14 cellular contexts compared by ENCODE assay signal in genomic region chr1:7695181-7696117, GRCh38.
A peak's percentile ranks its signal among the peaks of the same experiment; 100 is the strongest.
DNase-seq lines count a peak whose midpoint lies in the region; ATAC-seq lines count a peak whose summit lies in the region.
"Had no signal": no experiment of that assay in that cellular context is flagged by ENCODE, and none has a peak within 500 bp of the region (broad histone marks: within the 10 kb centered on the region; RNA-seq: fewer than 3 reads in every experiment).

No MANE protein-coding gene starts in this region.

- peaks cover 0 to 6% (median 0%) of the 10 kb centered on the region in 3 experiments for H3K27me3 ChIP-seq in neuronal stem cell (ENCODE audit: control insufficient read depth in 3 of 3, insufficient read depth in 3 of 3, low read depth in 1 of 3, low read length in 3 of 3)

- DNase-seq in left ventricle myocardium superior (no peak), Right ventricle myocardium superior (no peak), caudate nucleus (lab: John Stamatoyannopoulos, UW) (peak in 40 of 61 donors; percentile 19 to 87 (median 55)), neuronal stem cell (ENCODE audit: low spot score) (no peak), SKM-1 treated with dmso at 0.1 percent for 144 hours (lab: John Stamatoyannopoulos, UW; ENCODE audit: unreplicated experiment) (no peak)
- no peak for DNase-seq in activated naive CD4-positive, alpha-beta T cell treated with anti-CD3 and anti-CD28 coated beads, Interleukin-2, amount 10 ng/mL, durations not matched to agents 7 days and 5 days
- DNase-seq: C1 segment of cervical spinal cord; CD4-positive, alpha-beta T cell; DND-41; GDM1; HCEC 1CT had no signal

- H3K9me3 ChIP-seq in neuronal stem cell (replicated peaks in 1 of 2; ENCODE audit: control insufficient read depth in 2 of 2, insufficient read depth in 1 of 2, low read depth in 1 of 2, low read length in 2 of 2), result peaks cover 11 to 12% of the 10 kb centered on the region in 2 donors

- H3K4me1 Mint-ChIP-seq in activated naive CD4-positive, alpha-beta T cell treated with anti-CD3 and anti-CD28 coated beads, Interleukin-2, amount 10 ng/mL, durations not matched to agents 7 days and 5 days, result no peaks in the 10 kb centered on the region
- H3K4me1 Mint-ChIP-seq: B cell had no signal

- H3K36me3 ChIP-seq in neuronal stem cell (replicated peaks in 1 of 2; ENCODE audit: control insufficient read depth in 2 of 2, insufficient read depth in 2 of 2, low read length in 2 of 2), result no peaks in the 10 kb centered on the region

- intact Hi-C loops in left ventricle myocardium superior (cut with micrococcal nuclease) (no loop called here), Right ventricle myocardium superior (cut with DNase I) (no loop called here)

- no peak overlapping the region for H3K4me2 ChIP-seq in neuronal stem cell (ENCODE audit: insufficient read depth, low read length, poor library complexity, severe bottlenecking)

- H2AFZ ChIP-seq in neuronal stem cell (ENCODE audit: low read length), result no peak overlapping the region

- no peak overlapping the region for H2BK120ac ChIP-seq in neuronal stem cell (ENCODE audit: low read depth, low read length)

- H2BK15ac ChIP-seq in neuronal stem cell (ENCODE audit: low read length), result no peak overlapping the region

- ATAC-seq in left ventricle myocardium superior, result peak; percentile 47
- ATAC-seq in Right ventricle myocardium superior (ENCODE audit: poor library complexity), result no peak
- no peak for ATAC-seq in GM19324 (IDR thresholded peaks at IDR 0.05; ENCODE audit: low FRiP score, unreplicated experiment)
- ATAC-seq: HepG2 had no signal

- peaks cover 0 to 7% of the 10 kb centered on the region in 2 donors for H3K4me1 ChIP-seq in neuronal stem cell (ENCODE audit: control insufficient read depth in 2 of 2, insufficient read depth in 1 of 2, low read depth in 1 of 2, low read length in 2 of 2)

- no peak overlapping the region for H3K27ac Mint-ChIP-seq in activated naive CD4-positive, alpha-beta T cell treated with anti-CD3 and anti-CD28 coated beads, Interleukin-2, amount 10 ng/mL, durations not matched to agents 7 days and 5 days
- H3K27ac Mint-ChIP-seq: B cell; CD4-positive, alpha-beta T cell had no signal

- no peak overlapping the region for H3K4ac ChIP-seq in neuronal stem cell (ENCODE audit: low read length)

- H2BK12ac ChIP-seq in neuronal stem cell (ENCODE audit: low read length), result no peak overlapping the region

- H3K27me3 Mint-ChIP-seq in activated naive CD4-positive, alpha-beta T cell treated with anti-CD3 and anti-CD28 coated beads, Interleukin-2, amount 10 ng/mL, durations not matched to agents 7 days and 5 days, result peaks cover 36% of the 10 kb centered on the region

- H3K4me3 Mint-ChIP-seq in activated naive CD4-positive, alpha-beta T cell treated with anti-CD3 and anti-CD28 coated beads, Interleukin-2, amount 10 ng/mL, durations not matched to agents 7 days and 5 days, result no peak overlapping the region
- H3K4me3 Mint-ChIP-seq: B cell; CD4-positive, alpha-beta T cell had no signal

- no peak overlapping the region for H3K23ac ChIP-seq in neuronal stem cell (ENCODE audit: low read depth, low read length, poor library complexity)

- WGBS in neuronal stem cell (ENCODE audit: extremely low coverage in 2 of 2, insufficient read length in 2 of 2, insufficient replicate concordance in 1 of 2), 2 donors, result no CpG with 5 or more reads among the region's 14 CpGs

- CTCF ChIA-PET in activated naive CD4-positive, alpha-beta T cell treated with anti-CD3 and anti-CD28 coated beads, Interleukin-2, amount 10 ng/mL, durations not matched to agents 7 days and 5 days (lab: Charles Lee), result interaction anchor here (1.0 kb wide), 1 partner anchor 57 kb away, joined by 4 read pairs; no protein-coding TSS in a partner anchor

- H3K27ac ChIP-seq in caudate nucleus (ENCODE audit: low read depth, low read length) (peak overlapping the region; percentile 52), neuronal stem cell (replicated peaks; ENCODE audit: low read length) (no peak overlapping the region)

- no peak overlapping the region for H3K4me3 ChIP-seq in neuronal stem cell (ENCODE audit: low read length in 2 of 2)

- no peak overlapping the region for H3K9ac ChIP-seq in neuronal stem cell (ENCODE audit: low read depth, low read length, poor library complexity)

- H4K8ac ChIP-seq in neuronal stem cell (ENCODE audit: low read depth, low read length), result no peak overlapping the region

- no peak overlapping the region for H2BK5ac ChIP-seq in neuronal stem cell (ENCODE audit: low read length)

- no peak overlapping the region for H4K91ac ChIP-seq in neuronal stem cell (ENCODE audit: low read depth, low read length, poor library complexity)

- H3K18ac ChIP-seq in neuronal stem cell (ENCODE audit: low read length), result peak overlapping the region; percentile 19

- peaks cover 12% of the 10 kb centered on the region for H3K9me3 Mint-ChIP-seq in activated naive CD4-positive, alpha-beta T cell treated with anti-CD3 and anti-CD28 coated beads, Interleukin-2, amount 10 ng/mL, durations not matched to agents 7 days and 5 days
- H3K9me3 Mint-ChIP-seq: CD4-positive, alpha-beta T cell had no signal

- no peaks in the 10 kb centered on the region for H3K36me3 Mint-ChIP-seq in activated naive CD4-positive, alpha-beta T cell treated with anti-CD3 and anti-CD28 coated beads, Interleukin-2, amount 10 ng/mL, durations not matched to agents 7 days and 5 days

- no peak overlapping the region for H3K14ac ChIP-seq in neuronal stem cell (ENCODE audit: low read length)

- H3K79me1 ChIP-seq in neuronal stem cell (ENCODE audit: low read depth, low read length), result no peaks in the 10 kb centered on the region

- H2AK5ac ChIP-seq in neuronal stem cell (ENCODE audit: low read depth, low read length), result no peak overlapping the region

Comparison
In these comparisons a context has a peak if more than half of its experiments do, and no peak if none do; other contexts are left out.
1. DNase-seq: peak in caudate nucleus (40 of 61); none in left ventricle myocardium superior (single experiment), Right ventricle myocardium superior (single experiment), neuronal stem cell (single experiment), SKM-1 treated with dmso at 0.1 percent for 144 hours (single experiment) and activated naive CD4-positive, alpha-beta T cell treated with anti-CD3 and anti-CD28 coated beads, Interleukin-2, amount 10 ng/mL, durations not matched to agents 7 days and 5 days (single experiment).